Comparison of ENCODE assay signal across 8 cellular contexts in genomic region chr14:32078794-32079663, GRCh38.
DNase-seq lines count a peak whose midpoint lies in the region; ATAC-seq and TF ChIP-seq lines count a peak whose summit lies in the region.

No MANE protein-coding gene starts in this region.

- no peaks in the 10 kb centered on the region for H3K9me3 ChIP-seq in WERI-Rb-1 (ENCODE audit: severe bottlenecking)

- H3K36me3 ChIP-seq in WERI-Rb-1 = no peaks in the 10 kb centered on the region

- ATAC-seq in HG03521 (IDR thresholded peaks at IDR 0.05; ENCODE audit: unreplicated experiment) = no peak

- H3K4me3 ChIP-seq in WERI-Rb-1 (ENCODE audit: low read depth, low read length) = peak overlapping the region; percentile 56
- H3K4me3 ChIP-seq in fibroblast of pulmonary artery (replicated peaks; ENCODE audit: low read depth, low read length) = peak overlapping the region; percentile 91
- peak overlapping the region; percentile 80 for H3K4me3 ChIP-seq in skeletal muscle cell (ENCODE audit: low read depth, low read length)

- DNase-seq in DMS79 treated with DMSO at 0.1 percent for 48 hours (lab: John Stamatoyannopoulos, UW) = peak; percentile 73
- DNase-seq in DMS79 (lab: John Stamatoyannopoulos, UW) = no peak
- no peak for DNase-seq in WERI-Rb-1
- peak; percentile 20 for DNase-seq in fibroblast of pulmonary artery (ENCODE audit: low read depth)
- no peak for DNase-seq in skeletal muscle cell (ENCODE audit: low read depth)
- no peak for DNase-seq in head of caudate nucleus
- DNase-seq in hepatic stellate cell (ENCODE audit: low spot score) = no peak

- TF ChIP-seq CTCF in WERI-Rb-1 (IDR thresholded peaks at IDR 0.05; ENCODE audit: low read depth, low read length) = no peak
- no peak for TF ChIP-seq CTCF in fibroblast of pulmonary artery (IDR thresholded peaks at IDR 0.05; ENCODE audit: low read length, missing control alignments)

- peak overlapping the region; percentile 94 for H3K27ac ChIP-seq in WERI-Rb-1

- intact Hi-C loops in head of caudate nucleus (cut with DNase I) = loop anchor here (5.0 to 10.0 kb wide), 5 partner anchors 123 to 466 kb away; partner anchors contain the start of genes RNU6-7 and RNU6-8

- H3K27me3 ChIP-seq in WERI-Rb-1 (ENCODE audit: insufficient read depth, low read depth, severe bottlenecking) = no peaks in the 10 kb centered on the region

Comparison
In these comparisons a context has a peak if more than half of its experiments do, and no peak if none do; other contexts are left out.
1. DNase-seq: peak in DMS79 treated with DMSO at 0.1 percent for 48 hours (single experiment) and fibroblast of pulmonary artery (single experiment); none in DMS79 (single experiment), WERI-Rb-1 (single experiment), skeletal muscle cell (single experiment), head of caudate nucleus (0 of 42) and hepatic stellate cell (single experiment).
2. Peak in every context shown above with its lines, with median percentiles within 50 percentile points of each other: H3K4me3 ChIP-seq.